Comparison of ENCODE assay signal across 9 cellular contexts in the genomic region with DNA sequence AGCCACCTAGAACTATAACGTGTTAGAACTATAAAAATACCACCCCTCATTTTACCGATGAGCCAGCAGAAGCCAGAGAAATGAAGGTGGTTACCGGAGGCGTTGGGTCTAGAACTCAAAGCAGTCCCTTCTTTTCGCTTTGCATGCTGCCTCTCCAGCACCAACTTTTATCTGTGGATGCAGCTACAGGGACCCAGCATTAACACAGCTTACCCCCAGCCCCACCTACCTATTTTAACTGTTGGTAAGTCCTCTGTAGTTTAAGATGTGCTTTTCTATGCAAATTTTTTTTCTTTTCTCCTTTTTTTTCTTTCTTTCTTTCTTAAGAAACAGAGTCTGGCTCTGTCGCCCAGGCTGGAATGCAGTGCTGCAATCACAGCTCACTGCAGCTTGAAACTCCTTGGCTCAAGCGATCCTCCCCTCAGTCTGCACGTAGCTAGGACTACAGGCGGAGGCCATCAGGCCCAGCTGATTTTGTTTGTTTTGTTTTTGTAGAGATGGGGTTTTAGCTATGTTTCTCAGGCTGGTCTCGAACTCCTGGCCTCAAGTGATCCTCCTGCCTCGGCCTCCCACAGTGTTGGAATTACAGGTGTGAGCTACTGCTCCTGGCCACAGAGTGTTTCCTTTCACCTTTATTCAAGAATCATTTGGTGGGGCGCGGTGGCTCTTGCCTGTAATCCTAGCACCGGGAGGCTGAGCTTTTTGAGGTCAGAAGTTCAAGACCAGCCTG. TPM values are rescaled to one million over a fixed set of nuclear protein-coding genes. Genes with fewer than 3 reads are reported as not detected.
DNase-seq lines count a peak whose midpoint lies in the region; ATAC-seq, FAIRE-seq and TF ChIP-seq lines count a peak whose summit lies in the region.
"Had no signal": no experiment of that assay in that cellular context is flagged by ENCODE, and none has a peak within 500 bp of the region (broad histone marks: within the 10 kb centered on the region; RNA-seq: fewer than 3 reads in every experiment).

No MANE protein-coding gene starts in this region.

- H3K36me3 ChIP-seq in body of pancreas (replicated peaks in 1 of 2; ENCODE audit: insufficient read depth in 1 of 2, low read depth in 2 of 2) (no peaks in the 10 kb centered on the region), kidney (ENCODE audit: control insufficient read depth in 1 of 2, insufficient read depth in 2 of 2, low read length in 2 of 2) (no peaks in the 10 kb centered on the region), subcutaneous abdominal adipose tissue (ENCODE audit: control insufficient read depth in 5 of 5, insufficient read depth in 5 of 5, low read length in 5 of 5) (no peaks in the 10 kb centered on the region)

- peaks cover 22% of the 10 kb centered on the region for H3K4me1 ChIP-seq in body of pancreas
- peaks cover 2 to 3% of the 10 kb centered on the region in 2 donors for H3K4me1 ChIP-seq in kidney (ENCODE audit: control insufficient read depth in 1 of 2, insufficient read depth in 1 of 2, low read depth in 1 of 2, low read length in 2 of 2)
- peaks cover 0 to 13% (median 10%) of the 10 kb centered on the region in 5 donors for H3K4me1 ChIP-seq in subcutaneous abdominal adipose tissue (ENCODE audit: control insufficient read depth in 5 of 5, insufficient read depth in 5 of 5, low read length in 5 of 5)

- H3K27ac ChIP-seq in body of pancreas, result peak overlapping the region; percentile 82 to 93 (median 90)
- H3K27ac ChIP-seq in kidney (ENCODE audit: low read depth in 2 of 2, low read length in 2 of 2), result peak overlapping the region; percentile 64 to 85
- peak overlapping the region; percentile 75 for H3K27ac ChIP-seq in subcutaneous abdominal adipose tissue (ENCODE audit: low read depth, low read length)

- FAIRE-seq in kidney (lab: Jason Lieb, UNC), result no peak
- FAIRE-seq: islet of Langerhans had no signal

- no peak for TF ChIP-seq CTCF in body of pancreas (IDR thresholded peaks at IDR 0.05)
- no peak for TF ChIP-seq CTCF in kidney (IDR thresholded peaks at IDR 0.05; ENCODE audit: borderline replicate concordance, extremely low read depth, insufficient read depth)

- H3K27me3 ChIP-seq in body of pancreas (no peaks in the 10 kb centered on the region), subcutaneous abdominal adipose tissue (ENCODE audit: control insufficient read depth in 5 of 5, insufficient read depth in 4 of 5, low read length in 5 of 5) (no peaks in the 10 kb centered on the region)

- intact Hi-C loops in body of pancreas (cut with DNase I), result no loop called here
- intact Hi-C loops in kidney (cut with DNase I), result no loop called here

- WGBS in body of pancreas, 2 donors, result 40 to 41% methylated on average over 14 of the region's 14 CpGs

- TF ChIP-seq POLR2A in body of pancreas (IDR thresholded peaks at IDR 0.05), result no peak

- no peaks in the 10 kb centered on the region for H3K9me3 ChIP-seq in body of pancreas
- no peaks in the 10 kb centered on the region for H3K9me3 ChIP-seq in kidney (ENCODE audit: control insufficient read depth in 1 of 2, low read length in 2 of 2)
- no peaks in the 10 kb centered on the region for H3K9me3 ChIP-seq in subcutaneous abdominal adipose tissue (ENCODE audit: control insufficient read depth in 5 of 5, low read length in 5 of 5)

- H3K9ac ChIP-seq in kidney (ENCODE audit: low read length in 2 of 2), result peak overlapping the region; percentile 63 to 92
- H3K9ac ChIP-seq in subcutaneous abdominal adipose tissue (ENCODE audit: low read length in 5 of 5), result peak overlapping the region; percentile 66 to 94 (median 85)

- H3K4me3 ChIP-seq in body of pancreas (peak overlapping the region; percentile 54 to 60), kidney (ENCODE audit: low read length in 2 of 2) (peak overlapping the region; percentile 92 to 97), subcutaneous abdominal adipose tissue (ENCODE audit: low read depth in 1 of 5, low read length in 5 of 5) (peak overlapping the region; percentile 93 to 100 (median 96))

- DNase-seq in NCI-H2171 treated with DMSO at 0.1 percent for 48 hours (lab: John Stamatoyannopoulos, UW), result peak; percentile 70
- no peak for DNase-seq in NCI-H2171 (lab: John Stamatoyannopoulos, UW)
- peak; percentile 6 for DNase-seq in H4 (ENCODE audit: low spot score)
- DNase-seq in Kasumi-1 (lab: John Stamatoyannopoulos, UW), result peak; percentile 58 to 70
- peak in 2 of 4 donors; percentile 9 to 16 for DNase-seq in body of pancreas
- DNase-seq in kidney, result no peak
- no peak for DNase-seq in SW480 (ENCODE audit: low spot score)

- ATAC-seq in body of pancreas, result peak; percentile 22

RNA-seq across cellular contexts. Expression of a gene that starts 6.5 kb away (rescaled TPM):
- total RNA-seq in H4 (2014; rRNA removed; shearing (Covaris generic)), result 5.6 and 7.7 TPM in 2 replicates
- 10 to 100 TPM; 11.9 to 17.1 TPM for total RNA-seq in body of pancreas
- total RNA-seq in kidney, result 13.8 TPM
- 6.0 TPM for polyA plus RNA-seq in kidney (ENCODE audit: insufficient read depth, low read depth, low replicate concordance)

RNA-seq across cellular contexts. Expression of a gene that starts 46.7 kb away (rescaled TPM):
- total RNA-seq in H4 (2014; rRNA removed; shearing (Covaris generic)), result 77.1 and 94.4 TPM in 2 replicates
- total RNA-seq in body of pancreas, result 10 to 100 TPM; 56.3 to 70.5 TPM
- 55.9 TPM for total RNA-seq in kidney
- 51.4 TPM for polyA plus RNA-seq in kidney (ENCODE audit: insufficient read depth, low read depth, low replicate concordance)

Comparison
In these comparisons a context has a peak if more than half of its experiments do, and no peak if none do; other contexts are left out.
1. DNase-seq: peak in NCI-H2171 treated with DMSO at 0.1 percent for 48 hours (single experiment), H4 (single experiment) and Kasumi-1 (2 of 2); none in NCI-H2171 (single experiment), kidney (single experiment) and SW480 (single experiment).
2. Peak in every context shown above with its lines, with median percentiles within 50 percentile points of each other: H3K27ac ChIP-seq and H3K4me3 ChIP-seq.